Comparison of ENCODE assay signal across 8 cellular contexts in the genomic region with DNA sequence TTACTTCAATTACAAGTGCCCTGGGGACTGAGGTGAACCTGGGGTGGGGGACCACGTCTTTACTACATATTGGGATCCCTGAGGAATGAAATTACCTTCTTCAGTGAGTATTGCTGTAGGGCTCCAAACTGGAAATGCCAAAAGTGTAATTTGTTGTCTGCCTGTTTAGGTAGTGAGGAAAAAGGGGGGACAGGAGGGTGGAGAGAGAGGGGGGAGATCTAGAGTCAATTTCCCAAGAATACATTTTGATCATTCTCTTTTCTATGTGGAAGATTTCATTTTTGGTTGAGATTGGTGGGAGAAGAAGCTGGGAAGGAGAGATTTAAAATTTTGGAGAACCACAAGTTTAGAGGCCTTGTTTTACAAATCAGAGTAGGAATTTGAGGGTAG.
DNase-seq lines count a peak whose midpoint lies in the region; ATAC-seq, FAIRE-seq and TF ChIP-seq lines count a peak whose summit lies in the region.

No MANE protein-coding gene starts in this region.

- no peak for ATAC-seq in activated naive CD8-positive, alpha-beta T cell treated with anti-CD3 and anti-CD28 coated beads, Interleukin-2, amount 50 U/mL, for 24 hours
- no peak for ATAC-seq in stimulated activated naive CD8-positive, alpha-beta T cell treated with anti-CD3 and anti-CD28 coated beads, Interleukin-15, amount 100 ng/mL, for 72 hours
- ATAC-seq in GM18909 (IDR thresholded peaks at IDR 0.05; ENCODE audit: poor library complexity, unreplicated experiment): no peak

- peak overlapping the region; percentile 77 for H3K4me3 Mint-ChIP-seq in T-helper 2 cell treated with Interferon-gamma antibody and Interleukin-4, amounts not matched to agents 5 μg/mL and 100 μg/mL, for 36 hours
- peak overlapping the region; percentile 91 for H3K4me3 Mint-ChIP-seq in activated naive CD8-positive, alpha-beta T cell treated with anti-CD3 and anti-CD28 coated beads, Interleukin-2, amount 50 U/mL, for 24 hours
- peak overlapping the region; percentile 84 to 96 for H3K4me3 Mint-ChIP-seq in stimulated activated naive CD8-positive, alpha-beta T cell treated with anti-CD3 and anti-CD28 coated beads, Interleukin-15, amount 100 ng/mL, for 72 hours

- H3K27ac ChIP-seq in kidney (ENCODE audit: low read depth in 2 of 2, low read length in 2 of 2): peak overlapping the region; percentile 96 to 98

- no peak for TF ChIP-seq CTCF in kidney (IDR thresholded peaks at IDR 0.05; ENCODE audit: borderline replicate concordance, extremely low read depth, insufficient read depth)

- H3K27me3 Mint-ChIP-seq in T-helper 2 cell treated with Interferon-gamma antibody and Interleukin-4, amounts not matched to agents 5 μg/mL and 100 μg/mL, for 36 hours (ENCODE audit: low read depth): no peaks in the 10 kb centered on the region
- no peaks in the 10 kb centered on the region for H3K27me3 Mint-ChIP-seq in activated naive CD8-positive, alpha-beta T cell treated with anti-CD3 and anti-CD28 coated beads, Interleukin-2, amount 50 U/mL, for 24 hours
- no peaks in the 10 kb centered on the region for H3K27me3 Mint-ChIP-seq in stimulated activated naive CD8-positive, alpha-beta T cell treated with anti-CD3 and anti-CD28 coated beads, Interleukin-15, amount 100 ng/mL, for 72 hours

- no peaks in the 10 kb centered on the region for H3K36me3 ChIP-seq in kidney (ENCODE audit: control insufficient read depth in 1 of 2, insufficient read depth in 2 of 2, low read length in 2 of 2)

- no peaks in the 10 kb centered on the region for H3K9me3 Mint-ChIP-seq in T-helper 2 cell treated with Interferon-gamma antibody and Interleukin-4, amounts not matched to agents 5 μg/mL and 100 μg/mL, for 36 hours
- H3K9me3 Mint-ChIP-seq in activated naive CD8-positive, alpha-beta T cell treated with anti-CD3 and anti-CD28 coated beads, Interleukin-2, amount 50 U/mL, for 24 hours: no peaks in the 10 kb centered on the region
- no peaks in the 10 kb centered on the region for H3K9me3 Mint-ChIP-seq in stimulated activated naive CD8-positive, alpha-beta T cell treated with anti-CD3 and anti-CD28 coated beads, Interleukin-15, amount 100 ng/mL, for 72 hours

- DNase-seq in T-helper 2 cell treated with Interferon-gamma antibody and Interleukin-4, amounts not matched to agents 5 μg/mL and 100 μg/mL, for 36 hours (ENCODE audit: low spot score): no peak
- DNase-seq in T-helper 2 cell (no peak), kidney (no peak), NCI-H1092 (lab: John Stamatoyannopoulos, UW) (no peak), 8988T (no peak)
- no peak for DNase-seq in activated naive CD8-positive, alpha-beta T cell treated with anti-CD3 and anti-CD28 coated beads, Interleukin-2, amount 50 U/mL, for 24 hours
- no peak for DNase-seq in stimulated activated naive CD8-positive, alpha-beta T cell treated with anti-CD3 and anti-CD28 coated beads, Interleukin-15, amount 100 ng/mL, for 72 hours

- peak overlapping the region in 1 of 2 donors; percentile 92 for H3K9ac ChIP-seq in kidney (ENCODE audit: low read length in 2 of 2)

- no peaks in the 10 kb centered on the region for H3K9me3 ChIP-seq in kidney (ENCODE audit: control insufficient read depth in 1 of 2, low read length in 2 of 2)

- peaks cover 24% of the 10 kb centered on the region for H3K36me3 Mint-ChIP-seq in T-helper 2 cell treated with Interferon-gamma antibody and Interleukin-4, amounts not matched to agents 5 μg/mL and 100 μg/mL, for 36 hours (ENCODE audit: low read depth)
- H3K36me3 Mint-ChIP-seq in activated naive CD8-positive, alpha-beta T cell treated with anti-CD3 and anti-CD28 coated beads, Interleukin-2, amount 50 U/mL, for 24 hours (ENCODE audit: low read depth): no peaks in the 10 kb centered on the region

- intact Hi-C loops in kidney (cut with DNase I): no loop called here

- H3K27ac Mint-ChIP-seq in T-helper 2 cell treated with Interferon-gamma antibody and Interleukin-4, amounts not matched to agents 5 μg/mL and 100 μg/mL, for 36 hours: peak overlapping the region; percentile 57
- H3K27ac Mint-ChIP-seq in activated naive CD8-positive, alpha-beta T cell treated with anti-CD3 and anti-CD28 coated beads, Interleukin-2, amount 50 U/mL, for 24 hours: peak overlapping the region; percentile 77
- H3K27ac Mint-ChIP-seq in stimulated activated naive CD8-positive, alpha-beta T cell treated with anti-CD3 and anti-CD28 coated beads, Interleukin-15, amount 100 ng/mL, for 72 hours: peak overlapping the region; percentile 67 to 87

- H3K4me3 ChIP-seq in kidney (ENCODE audit: low read length in 2 of 2): peak overlapping the region in 1 of 2 donors; percentile 91

- H3K4me1 ChIP-seq in kidney (ENCODE audit: control insufficient read depth in 1 of 2, insufficient read depth in 1 of 2, low read depth in 1 of 2, low read length in 2 of 2): peaks cover 35% of the 10 kb centered on the region in 2 donors

- FAIRE-seq in kidney (lab: Jason Lieb, UNC): no peak

- peaks cover 38% of the 10 kb centered on the region for H3K4me1 Mint-ChIP-seq in T-helper 2 cell treated with Interferon-gamma antibody and Interleukin-4, amounts not matched to agents 5 μg/mL and 100 μg/mL, for 36 hours (ENCODE audit: low read depth)
- peaks cover 42% of the 10 kb centered on the region for H3K4me1 Mint-ChIP-seq in activated naive CD8-positive, alpha-beta T cell treated with anti-CD3 and anti-CD28 coated beads, Interleukin-2, amount 50 U/mL, for 24 hours
- peaks cover 56% of the 10 kb centered on the region for H3K4me1 Mint-ChIP-seq in stimulated activated naive CD8-positive, alpha-beta T cell treated with anti-CD3 and anti-CD28 coated beads, Interleukin-15, amount 100 ng/mL, for 72 hours
